Comparison of ENCODE assay signal across 8 cellular contexts in genomic region chr2:29130295-29130694, GRCh38. TPM values are rescaled to one million over a fixed set of nuclear protein-coding genes. Genes with fewer than 3 reads are reported as not detected.
DNase-seq lines count a peak whose midpoint lies in the region; ATAC-seq and TF ChIP-seq lines count a peak whose summit lies in the region.

No MANE protein-coding gene starts in this region.

- no peak overlapping the region for H2AFZ ChIP-seq in fibroblast of lung (ENCODE audit: low read length)

- peak; percentile 79 for ATAC-seq in HG02852 (IDR thresholded peaks at IDR 0.05; ENCODE audit: unreplicated experiment)

- TF ChIP-seq CTCF in fibroblast of lung (conservative IDR thresholded peaks at IDR 0.05 in 1 of 2, IDR thresholded peaks at IDR 0.05 in 1 of 2; ENCODE audit: low read depth in 1 of 2, low read length in 2 of 2) (no peak), BE2C (IDR thresholded peaks at IDR 0.05; ENCODE audit: low read depth, low read length) (no peak)

- H3K27me3 ChIP-seq in fibroblast of lung (ENCODE audit: control insufficient read depth, insufficient read depth, low read length) (no peaks in the 10 kb centered on the region), skeletal muscle tissue (ENCODE audit: control insufficient read depth in 3 of 3, insufficient read depth in 3 of 3, low read length in 3 of 3) (no peaks in the 10 kb centered on the region), BE2C (no peaks in the 10 kb centered on the region)

- peak; percentile 34 for DNase-seq in NK-92 treated with Interleukin-12 subunit alpha and Interleukin-12 subunit beta, amount 100 ng/mL, for 24 hours (lab: John Stamatoyannopoulos, UW)
- DNase-seq in NK-92 (lab: John Stamatoyannopoulos, UW; ENCODE audit: unreplicated experiment) (no peak), fibroblast of lung (ENCODE audit: low read depth in 2 of 2) (peak; percentile 86 to 90), BE2C (no peak), DMS153 treated with DMSO at 0.1 percent for 48 hours (lab: John Stamatoyannopoulos, UW; ENCODE audit: unreplicated experiment) (no peak)

- peaks cover 8% of the 10 kb centered on the region for H3K79me2 ChIP-seq in fibroblast of lung (ENCODE audit: control insufficient read depth, insufficient read depth, low read length)

- no peak overlapping the region for H3K9ac ChIP-seq in fibroblast of lung (ENCODE audit: insufficient read depth, low read length)
- no peak overlapping the region for H3K9ac ChIP-seq in skeletal muscle tissue (ENCODE audit: low read depth in 1 of 3, low read length in 3 of 3)

- H3K4me1 ChIP-seq in fibroblast of lung (ENCODE audit: control insufficient read depth, extremely low read depth, insufficient read depth, low read length) (peaks cover 13% of the 10 kb centered on the region), skeletal muscle tissue (ENCODE audit: control insufficient read depth in 3 of 3, insufficient read depth in 3 of 3, low read length in 3 of 3) (peaks cover 3 to 9% (median 8%) of the 10 kb centered on the region in 3 donors), BE2C (peaks cover 7% of the 10 kb centered on the region)

- H3K4me3 Mint-ChIP-seq in T-helper 1 cell treated with Interleukin-12 subunit alpha and Interleukin-12 subunit beta and Interleukin-4 antibody, amounts not matched to agents 30 μg/mL and 1 μg/mL, for 36 hours, result no peak overlapping the region

- peak overlapping the region; percentile 74 for H3K4me2 ChIP-seq in fibroblast of lung (ENCODE audit: extremely low read depth, insufficient read depth, low read length)

- H3K9me3 Mint-ChIP-seq in T-helper 1 cell treated with Interleukin-12 subunit alpha and Interleukin-12 subunit beta and Interleukin-4 antibody, amounts not matched to agents 30 μg/mL and 1 μg/mL, for 36 hours, result peaks cover 4% of the 10 kb centered on the region

- peak overlapping the region; percentile 67 for H3K27ac Mint-ChIP-seq in T-helper 1 cell treated with Interleukin-12 subunit alpha and Interleukin-12 subunit beta and Interleukin-4 antibody, amounts not matched to agents 30 μg/mL and 1 μg/mL, for 36 hours

- H3K36me3 Mint-ChIP-seq in T-helper 1 cell treated with Interleukin-12 subunit alpha and Interleukin-12 subunit beta and Interleukin-4 antibody, amounts not matched to agents 30 μg/mL and 1 μg/mL, for 36 hours (ENCODE audit: low read depth), result peaks cover 35% of the 10 kb centered on the region

- H3K27ac ChIP-seq in fibroblast of lung (ENCODE audit: insufficient read depth, low read length), result peak overlapping the region; percentile 77
- peak overlapping the region; percentile 1 for H3K27ac ChIP-seq in skeletal muscle tissue (ENCODE audit: low read depth, low read length)

- H3K36me3 ChIP-seq in fibroblast of lung (ENCODE audit: control insufficient read depth, insufficient read depth, low read length) (peaks cover 4% of the 10 kb centered on the region), skeletal muscle tissue (ENCODE audit: control insufficient read depth in 3 of 3, insufficient read depth in 3 of 3, low read length in 3 of 3) (peaks cover 13 to 20% (median 19%) of the 10 kb centered on the region in 3 donors), BE2C (peaks cover 10% of the 10 kb centered on the region)

- H4K20me1 ChIP-seq in fibroblast of lung (ENCODE audit: control insufficient read depth, extremely low read depth, insufficient read depth, low read length), result no peaks in the 10 kb centered on the region

- H3K4me3 ChIP-seq in fibroblast of lung (replicated peaks in 1 of 4; ENCODE audit: control extremely low read depth in 1 of 4, insufficient read depth in 1 of 4, low read depth in 3 of 4, low read length in 4 of 4) (peak overlapping the region in 2 of 4 experiments; percentile 6 to 18), skeletal muscle tissue (ENCODE audit: low read length in 3 of 3) (no peak overlapping the region), BE2C (ENCODE audit: low read depth, low read length) (no peak overlapping the region)

- no peaks in the 10 kb centered on the region for H3K9me3 ChIP-seq in fibroblast of lung (ENCODE audit: control insufficient read depth, insufficient read depth, low read depth, low read length)
- H3K9me3 ChIP-seq in skeletal muscle tissue (ENCODE audit: control insufficient read depth in 3 of 3, low read length in 3 of 3), result no peaks in the 10 kb centered on the region
- H3K9me3 ChIP-seq in BE2C, result no peaks in the 10 kb centered on the region

- no peaks in the 10 kb centered on the region for H3K27me3 Mint-ChIP-seq in T-helper 1 cell treated with Interleukin-12 subunit alpha and Interleukin-12 subunit beta and Interleukin-4 antibody, amounts not matched to agents 30 μg/mL and 1 μg/mL, for 36 hours (ENCODE audit: low read depth)

- peaks cover 20% of the 10 kb centered on the region for H3K4me1 Mint-ChIP-seq in T-helper 1 cell treated with Interleukin-12 subunit alpha and Interleukin-12 subunit beta and Interleukin-4 antibody, amounts not matched to agents 30 μg/mL and 1 μg/mL, for 36 hours (ENCODE audit: low read depth)

RNA-seq across cellular contexts. Expression of gene CLIP4, which starts 15.1 kb away (rescaled TPM):
- total RNA-seq in fibroblast of lung (123 and 127 TPM in 2 replicates), skeletal muscle tissue (27.7 TPM)
- polyA plus RNA-seq in fibroblast of lung, result 39.9 and 40.3 TPM in 2 replicates
- polyA plus RNA-seq in fibroblast of lung (2012), result 23.5 and 27.5 TPM in 2 replicates
- polyA minus RNA-seq in fibroblast of lung (ENCODE audit: low replicate concordance), result 14.3 and 25.0 TPM in 2 replicates
- polyA plus RNA-seq in BE2C (2012; ENCODE audit: insufficient read depth, insufficient read length, low read depth), result 13.5 TPM

RNA-seq across cellular contexts. Expression of gene PCARE, which starts 56.0 kb away (rescaled TPM):
- total RNA-seq in fibroblast of lung (under 0.01 TPM in 1 of 2 replicates, not detected in the other), skeletal muscle tissue (under 0.01 TPM)
- polyA plus RNA-seq in fibroblast of lung, result not detected in 2 replicates
- polyA plus RNA-seq in fibroblast of lung (2012), result not detected in 2 replicates
- polyA minus RNA-seq in fibroblast of lung (ENCODE audit: low replicate concordance), result not detected in 2 replicates
- polyA plus RNA-seq in BE2C (2012; ENCODE audit: insufficient read depth, insufficient read length, low read depth), result not detected

Comparison
In these comparisons a context has a peak if more than half of its experiments do, and no peak if none do; other contexts are left out.
1. DNase-seq: peak in NK-92 treated with Interleukin-12 subunit alpha and Interleukin-12 subunit beta, amount 100 ng/mL, for 24 hours (single experiment) and fibroblast of lung (2 of 2); none in NK-92 (single experiment), BE2C (single experiment) and DMS153 treated with DMSO at 0.1 percent for 48 hours (single experiment).